2 cellular contexts compared by ENCODE assay signal in genomic region chrX:106748377-106748776, GRCh38.
TF ChIP-seq lines count a peak whose summit lies in the region.

No MANE protein-coding gene starts in this region.

TF ChIP-seq in HEK293, 187 proteins besides CTCF, POLR2A, EP300 and RAD21:
- TF ChIP-seq ZNF830 (tag by site-specific recombination; IDR thresholded peaks at IDR 0.05; ENCODE audit: low read depth) (no peak), ZNF146 (tag by site-specific recombination; IDR thresholded peaks at IDR 0.05) (peak; percentile 91)

TF ChIP-seq in H1, 55 proteins besides CTCF, POLR2A, EP300 and RAD21:
- TF ChIP-seq SUZ12 (IDR thresholded peaks at IDR 0.05; ENCODE audit: low read length) (no peak), KDM1A (IDR thresholded peaks at IDR 0.05; ENCODE audit: borderline replicate concordance, low read length) (peak; percentile 49; the same call in 1 of the 2 replicates)
TF ChIP-seq in H1: peak in this region for 1.
